8 cellular contexts compared by ENCODE assay signal in the genomic region with DNA sequence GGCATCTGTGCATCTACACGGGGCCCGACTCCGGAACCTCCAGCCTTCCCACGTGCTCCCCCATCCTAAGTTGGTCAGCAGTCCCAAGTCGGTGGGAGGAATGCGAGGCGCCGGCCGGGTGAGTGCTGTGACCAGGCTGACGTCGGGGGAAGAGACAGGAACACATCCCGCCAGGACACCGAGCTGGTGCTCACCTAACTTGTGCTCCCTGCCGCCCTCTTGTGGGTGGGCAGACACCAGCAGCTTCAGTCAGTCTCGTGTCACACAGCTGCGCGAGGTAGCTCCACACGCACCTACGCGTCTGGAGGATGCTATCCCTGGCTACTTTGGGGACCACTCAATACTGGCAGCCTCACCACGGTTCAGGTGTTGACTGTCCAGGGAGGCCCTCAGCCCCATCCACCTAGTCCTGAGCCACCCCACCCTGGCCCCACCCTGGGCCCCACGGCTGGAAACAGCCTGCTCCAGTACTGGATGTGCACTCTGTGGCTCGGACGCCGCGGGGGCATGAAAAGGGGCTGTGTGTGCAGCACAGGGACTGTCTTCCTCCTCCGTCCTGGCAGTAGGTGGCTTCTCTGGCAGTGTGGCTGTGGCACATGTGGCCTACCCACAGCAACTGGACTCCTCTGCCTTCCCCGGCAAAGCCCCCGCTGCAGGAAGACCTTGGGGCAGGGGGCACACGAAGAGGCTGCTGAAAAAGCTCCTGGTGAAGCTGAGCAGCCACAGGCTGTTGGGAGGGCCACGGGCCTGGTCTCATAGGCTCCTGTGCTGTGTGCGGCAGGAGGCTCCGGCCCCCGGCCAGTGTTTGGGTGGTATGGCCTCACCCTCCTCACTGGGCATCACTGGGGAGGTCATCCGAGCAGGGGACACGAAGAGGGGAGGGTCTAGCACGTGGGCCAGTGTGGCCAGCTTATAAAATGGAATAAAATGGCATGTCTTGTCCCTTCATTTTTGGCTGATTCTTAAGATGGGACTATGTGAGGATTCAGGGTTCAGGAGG. TPM values are rescaled to one million over a fixed set of nuclear protein-coding genes. Genes with fewer than 3 reads are reported as not detected.
DNase-seq lines count a peak whose midpoint lies in the region; ATAC-seq and TF ChIP-seq lines count a peak whose summit lies in the region.

No MANE protein-coding gene starts in this region.

- H3K27me3 ChIP-seq in CD4-positive, CD25-positive, alpha-beta regulatory T cell (ENCODE audit: control insufficient read depth, insufficient read depth, low read length) = no peaks in the 10 kb centered on the region
- H3K27me3 ChIP-seq in body of pancreas = no peaks in the 10 kb centered on the region

- no peak overlapping the region for H3K4me3 Mint-ChIP-seq in CD4-positive, CD25-positive, alpha-beta regulatory T cell

- H3K4me1 ChIP-seq in CD4-positive, CD25-positive, alpha-beta regulatory T cell (ENCODE audit: control insufficient read depth, insufficient read depth, low read length, poor library complexity, severe bottlenecking) = peaks cover 11% of the 10 kb centered on the region
- peaks cover 7% of the 10 kb centered on the region for H3K4me1 ChIP-seq in body of pancreas

- TF ChIP-seq CTCF in VCaP (conservative IDR thresholded peaks at IDR 0.05) = peak; percentile 92
- peak in 6 of 7 experiments; percentile 40 to 70 (median 64) for TF ChIP-seq CTCF in body of pancreas (IDR thresholded peaks at IDR 0.05)

- TF ChIP-seq POLR2A in body of pancreas (IDR thresholded peaks at IDR 0.05) = no peak

- WGBS in body of pancreas, 2 donors = 40 to 49% methylated on average over 8 to 33 of the region's 37 CpGs

- H3K4me3 ChIP-seq in CD4-positive, CD25-positive, alpha-beta regulatory T cell (ENCODE audit: low read depth, low read length) = no peak overlapping the region
- no peak overlapping the region for H3K4me3 ChIP-seq in body of pancreas

- peaks cover 4% of the 10 kb centered on the region for H3K36me3 ChIP-seq in CD4-positive, CD25-positive, alpha-beta regulatory T cell (ENCODE audit: control insufficient read depth, insufficient read depth, low read length)
- H3K36me3 ChIP-seq in body of pancreas (replicated peaks in 1 of 2; ENCODE audit: insufficient read depth in 1 of 2, low read depth in 2 of 2) = no peaks in the 10 kb centered on the region

- intact Hi-C loops in body of pancreas (cut with DNase I) = no loop called here

- no peaks in the 10 kb centered on the region for H3K9me3 ChIP-seq in CD4-positive, CD25-positive, alpha-beta regulatory T cell (ENCODE audit: control insufficient read depth in 2 of 2, low read length in 2 of 2)
- no peaks in the 10 kb centered on the region for H3K9me3 ChIP-seq in body of pancreas

- no peak overlapping the region for H3K27ac Mint-ChIP-seq in CD4-positive, CD25-positive, alpha-beta regulatory T cell

- no peaks in the 10 kb centered on the region for H3K9me3 Mint-ChIP-seq in CD4-positive, CD25-positive, alpha-beta regulatory T cell

- H3K4me1 Mint-ChIP-seq in CD4-positive, CD25-positive, alpha-beta regulatory T cell = peaks cover 0 to 14% (median 7%) of the 10 kb centered on the region in 4 donors

- H3K27me3 Mint-ChIP-seq in CD4-positive, CD25-positive, alpha-beta regulatory T cell = no peaks in the 10 kb centered on the region

- H3K27ac ChIP-seq in CD4-positive, CD25-positive, alpha-beta regulatory T cell (ENCODE audit: insufficient read depth, low read length, poor library complexity, severe bottlenecking) = no peak overlapping the region
- H3K27ac ChIP-seq in VCaP (no peak overlapping the region), body of pancreas (no peak overlapping the region)

- peak; percentile 49 to 65 (median 64) for DNase-seq in CD4-positive, CD25-positive, alpha-beta regulatory T cell
- DNase-seq in HuH-7.5 (ENCODE audit: low spot score) (peak; percentile 98), body of pancreas (peak; percentile 75 to 83 (median 78)), left lobe of liver (ENCODE audit: low spot score) (peak; percentile 87)
- DNase-seq in stimulated activated CD8-positive, alpha-beta memory T cell treated with anti-CD3 and anti-CD28 coated beads, Interleukin-4, amount 100 ng/mL, for 4 hours (ENCODE audit: low read depth in 2 of 2, low spot score in 1 of 2) = peak; percentile 38 to 49

- no peaks in the 10 kb centered on the region for H3K36me3 Mint-ChIP-seq in CD4-positive, CD25-positive, alpha-beta regulatory T cell

- ATAC-seq in CD4-positive, CD25-positive, alpha-beta regulatory T cell (ENCODE audit: low read depth in 2 of 2) = peak in 1 of 2 donors; percentile 32
- ATAC-seq in body of pancreas = peak; percentile 55
- peak; percentile 82 for ATAC-seq in left lobe of liver
- no peak for ATAC-seq in GM18517 (IDR thresholded peaks at IDR 0.05; ENCODE audit: unreplicated experiment)
- no peak for ATAC-seq in GM18873 (IDR thresholded peaks at IDR 0.05; ENCODE audit: low FRiP score, unreplicated experiment)

RNA-seq across cellular contexts. Expression of a gene that starts 11.2 kb away (rescaled TPM):
- total RNA-seq in CD4-positive, CD25-positive, alpha-beta regulatory T cell = 17.6 TPM
- polyA plus RNA-seq in CD4-positive, CD25-positive, alpha-beta regulatory T cell = 10 to 100 TPM; 56.2 to 84.0 (median 71.2) TPM
- total RNA-seq in body of pancreas = 1 to 10 TPM; 4.0 to 9.3 TPM
- total RNA-seq in left lobe of liver = 30.9 TPM

Comparison
In these comparisons a context has a peak if more than half of its experiments do, and no peak if none do; other contexts are left out.
1. ATAC-seq: peak in body of pancreas (single experiment) and left lobe of liver (single experiment); none in GM18517 (single experiment) and GM18873 (single experiment).
2. DNase-seq: peak in every context shown above with its lines; median percentile 98 in HuH-7.5; 87 in left lobe of liver; 78 in body of pancreas; 64 in CD4-positive, CD25-positive, alpha-beta regulatory T cell; 44 in stimulated activated CD8-positive, alpha-beta memory T cell treated with anti-CD3 and anti-CD28 coated beads, Interleukin-4, amount 100 ng/mL, for 4 hours.